1 cellular context compared by ENCODE assay signal in genomic region chr16:23149267-23149992, GRCh38.
TF ChIP-seq lines count a peak whose summit lies in the region.

Gene USP31, minus strand, starts transcription at chr16:23149452. Its CDS starts 182 bp downstream, at chr16:23149270.

TF ChIP-seq in K562, 482 proteins besides CTCF, POLR2A, EP300 and RAD21 (continued from another document and continues in another):
- TF ChIP-seq RNF219 (CRISPR knock-in tag; IDR thresholded peaks at IDR 0.05) (no peak), ZNF174 (CRISPR knock-in tag; IDR thresholded peaks at IDR 0.05) (no peak), KDM1A (IDR thresholded peaks at IDR 0.05) (no peak), FUS (optimal IDR thresholded peaks at IDR 0.05; ENCODE audit: low read depth, low read length) (no peak), SMARCB1 (IDR thresholded peaks at IDR 0.05; ENCODE audit: insufficient read length, low read depth) (no peak), ATF7 (IDR thresholded peaks at IDR 0.05) (peak; percentile 66), ZNF445 (CRISPR knock-in tag; IDR thresholded peaks at IDR 0.05; ENCODE audit: low read depth) (no peak), ZBTB2 (IDR thresholded peaks at IDR 0.05) (0 out of 2 replicates have a peak, but pooled peaks have one; percentile 44), L3MBTL2 (IDR thresholded peaks at IDR 0.05) (0 out of 2 replicates have a peak, but pooled peaks have one; percentile 35), PKNOX1 (IDR thresholded peaks at IDR 0.05) (no peak; the same call in 1 of the 2 replicates), RBBP5 (IDR thresholded peaks at IDR 0.05; ENCODE audit: borderline replicate concordance, insufficient read depth, low read length, poor library complexity, severe bottlenecking) (no peak), KAT7 (CRISPR knock-in tag; IDR thresholded peaks at IDR 0.05; ENCODE audit: borderline replicate concordance) (no peak), ZNF217 (CRISPR knock-in tag; IDR thresholded peaks at IDR 0.05) (no peak), MECOM (CRISPR knock-in tag; IDR thresholded peaks at IDR 0.05) (peak; percentile 84; the same call in 1 of the 2 replicates), TRIM24 (IDR thresholded peaks at IDR 0.05) (no peak), ZNF583 (CRISPR knock-in tag; IDR thresholded peaks at IDR 0.05) (peak; percentile 92), POLR2B (IDR thresholded peaks at IDR 0.05; ENCODE audit: low read depth, partially characterized antibody) (no peak), ETV6 (IDR thresholded peaks at IDR 0.05; ENCODE audit: borderline replicate concordance in 1 of 2, low read depth in 2 of 2, low read length in 1 of 2) (no peak), ETV6 (CRISPR knock-in tag; IDR thresholded peaks at IDR 0.05; ENCODE audit: borderline replicate concordance) (no peak), KHSRP (IDR thresholded peaks at IDR 0.05) (no peak), SLC30A9 (CRISPR knock-in tag; IDR thresholded peaks at IDR 0.05) (no peak), ZNF124 (CRISPR knock-in tag; IDR thresholded peaks at IDR 0.05) (no peak), ZNF280A (IDR thresholded peaks at IDR 0.05; ENCODE audit: low read depth, partially characterized antibody) (no peak), TARDBP (IDR thresholded peaks at IDR 0.05) (no peak), ZNF589 (CRISPR knock-in tag; IDR thresholded peaks at IDR 0.05; ENCODE audit: low read depth) (peak; percentile 97), KLF10 (CRISPR knock-in tag; IDR thresholded peaks at IDR 0.05) (no peak), ZFP1 (CRISPR knock-in tag; IDR thresholded peaks at IDR 0.05) (no peak), BDP1 (IDR thresholded peaks at IDR 0.05; ENCODE audit: insufficient read depth, insufficient read length) (no peak), GTF2A2 (tag; IDR thresholded peaks at IDR 0.05) (no peak), U2AF2 (optimal IDR thresholded peaks at IDR 0.05; ENCODE audit: low read depth, low read length) (no peak), EGR1 (conservative IDR thresholded peaks at IDR 0.05) (peak; percentile 27; the same call in 1 of the 2 replicates), YY1 (IDR thresholded peaks at IDR 0.05; ENCODE audit: borderline replicate concordance in 1 of 3, control insufficient read depth in 1 of 3, extremely low read depth in 1 of 3, insufficient read depth in 3 of 3, insufficient read length in 1 of 3, insufficient replicate concordance in 2 of 3, low read depth in 1 of 3, low read length in 2 of 3) (peak; percentile 100), PHF20 (IDR thresholded peaks at IDR 0.05; ENCODE audit: partially characterized antibody) (peak; percentile 70), CAMTA2 (CRISPR knock-in tag; conservative IDR thresholded peaks at IDR 0.05) (no peak), ZNF324 (CRISPR knock-in tag; IDR thresholded peaks at IDR 0.05) (no peak), CXXC5 (CRISPR knock-in tag; IDR thresholded peaks at IDR 0.05) (peak; percentile 100), MBD1 (CRISPR knock-in tag; IDR thresholded peaks at IDR 0.05) (no peak), GABPA (tag; conservative IDR thresholded peaks at IDR 0.05; ENCODE audit: low read depth) (peak; percentile 55), PHB (CRISPR knock-in tag; IDR thresholded peaks at IDR 0.05) (no peak), FOXM1 (IDR thresholded peaks at IDR 0.05; ENCODE audit: low read depth) (no peak), FOXM1 (CRISPR knock-in tag; IDR thresholded peaks at IDR 0.05; ENCODE audit: low read depth) (no peak), ZNF311 (CRISPR knock-in tag; IDR thresholded peaks at IDR 0.05) (0 out of 2 replicates have a peak, but pooled peaks have one; percentile 30), POU5F1 (IDR thresholded peaks at IDR 0.05; ENCODE audit: borderline replicate concordance, low read depth, low read length, partially characterized antibody) (no peak), ZBTB1 (CRISPR knock-in tag; IDR thresholded peaks at IDR 0.05; ENCODE audit: borderline replicate concordance, low read depth) (no peak)
- TF ChIP-seq, protein P1, sequence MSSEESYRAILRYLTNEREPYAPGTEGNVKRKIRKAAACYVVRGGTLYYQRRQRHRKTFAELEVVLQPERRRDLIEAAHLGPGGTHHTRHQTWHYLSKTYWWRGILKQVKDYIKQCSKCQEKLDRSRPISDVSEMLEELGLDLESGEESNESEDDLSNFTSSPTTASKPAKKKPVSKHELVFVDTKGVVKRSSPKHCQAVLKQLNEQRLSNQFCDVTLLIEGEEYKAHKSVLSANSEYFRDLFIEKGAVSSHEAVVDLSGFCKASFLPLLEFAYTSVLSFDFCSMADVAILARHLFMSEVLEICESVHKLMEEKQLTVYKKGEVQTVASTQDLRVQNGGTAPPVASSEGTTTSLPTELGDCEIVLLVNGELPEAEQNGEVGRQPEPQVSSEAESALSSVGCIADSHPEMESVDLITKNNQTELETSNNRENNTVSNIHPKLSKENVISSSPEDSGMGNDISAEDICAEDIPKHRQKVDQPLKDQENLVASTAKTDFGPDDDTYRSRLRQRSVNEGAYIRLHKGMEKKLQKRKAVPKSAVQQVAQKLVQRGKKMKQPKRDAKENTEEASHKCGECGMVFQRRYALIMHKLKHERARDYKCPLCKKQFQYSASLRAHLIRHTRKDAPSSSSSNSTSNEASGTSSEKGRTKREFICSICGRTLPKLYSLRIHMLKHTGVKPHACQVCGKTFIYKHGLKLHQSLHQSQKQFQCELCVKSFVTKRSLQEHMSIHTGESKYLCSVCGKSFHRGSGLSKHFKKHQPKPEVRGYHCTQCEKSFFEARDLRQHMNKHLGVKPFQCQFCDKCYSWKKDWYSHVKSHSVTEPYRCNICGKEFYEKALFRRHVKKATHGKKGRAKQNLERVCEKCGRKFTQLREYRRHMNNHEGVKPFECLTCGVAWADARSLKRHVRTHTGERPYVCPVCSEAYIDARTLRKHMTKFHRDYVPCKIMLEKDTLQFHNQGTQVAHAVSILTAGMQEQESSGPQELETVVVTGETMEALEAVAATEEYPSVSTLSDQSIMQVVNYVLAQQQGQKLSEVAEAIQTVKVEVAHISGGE (CRISPR knock-in tag; IDR thresholded peaks at IDR 0.05), result peak in 1 of 3 experiments; percentile 86; a peak in 2 of 6 replicates
- TF ChIP-seq, protein P2, sequence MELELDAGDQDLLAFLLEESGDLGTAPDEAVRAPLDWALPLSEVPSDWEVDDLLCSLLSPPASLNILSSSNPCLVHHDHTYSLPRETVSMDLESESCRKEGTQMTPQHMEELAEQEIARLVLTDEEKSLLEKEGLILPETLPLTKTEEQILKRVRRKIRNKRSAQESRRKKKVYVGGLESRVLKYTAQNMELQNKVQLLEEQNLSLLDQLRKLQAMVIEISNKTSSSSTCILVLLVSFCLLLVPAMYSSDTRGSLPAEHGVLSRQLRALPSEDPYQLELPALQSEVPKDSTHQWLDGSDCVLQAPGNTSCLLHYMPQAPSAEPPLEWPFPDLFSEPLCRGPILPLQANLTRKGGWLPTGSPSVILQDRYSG (tag; conservative IDR thresholded peaks at IDR 0.05; ENCODE audit: low read depth), result no peak; the same call in 1 of the 2 replicates
- TF ChIP-seq, protein P3, sequence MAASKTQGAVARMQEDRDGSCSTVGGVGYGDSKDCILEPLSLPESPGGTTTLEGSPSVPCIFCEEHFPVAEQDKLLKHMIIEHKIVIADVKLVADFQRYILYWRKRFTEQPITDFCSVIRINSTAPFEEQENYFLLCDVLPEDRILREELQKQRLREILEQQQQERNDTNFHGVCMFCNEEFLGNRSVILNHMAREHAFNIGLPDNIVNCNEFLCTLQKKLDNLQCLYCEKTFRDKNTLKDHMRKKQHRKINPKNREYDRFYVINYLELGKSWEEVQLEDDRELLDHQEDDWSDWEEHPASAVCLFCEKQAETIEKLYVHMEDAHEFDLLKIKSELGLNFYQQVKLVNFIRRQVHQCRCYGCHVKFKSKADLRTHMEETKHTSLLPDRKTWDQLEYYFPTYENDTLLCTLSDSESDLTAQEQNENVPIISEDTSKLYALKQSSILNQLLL (CRISPR knock-in tag; IDR thresholded peaks at IDR 0.05; ENCODE audit: borderline replicate concordance), result no peak
- TF ChIP-seq, protein P4, sequence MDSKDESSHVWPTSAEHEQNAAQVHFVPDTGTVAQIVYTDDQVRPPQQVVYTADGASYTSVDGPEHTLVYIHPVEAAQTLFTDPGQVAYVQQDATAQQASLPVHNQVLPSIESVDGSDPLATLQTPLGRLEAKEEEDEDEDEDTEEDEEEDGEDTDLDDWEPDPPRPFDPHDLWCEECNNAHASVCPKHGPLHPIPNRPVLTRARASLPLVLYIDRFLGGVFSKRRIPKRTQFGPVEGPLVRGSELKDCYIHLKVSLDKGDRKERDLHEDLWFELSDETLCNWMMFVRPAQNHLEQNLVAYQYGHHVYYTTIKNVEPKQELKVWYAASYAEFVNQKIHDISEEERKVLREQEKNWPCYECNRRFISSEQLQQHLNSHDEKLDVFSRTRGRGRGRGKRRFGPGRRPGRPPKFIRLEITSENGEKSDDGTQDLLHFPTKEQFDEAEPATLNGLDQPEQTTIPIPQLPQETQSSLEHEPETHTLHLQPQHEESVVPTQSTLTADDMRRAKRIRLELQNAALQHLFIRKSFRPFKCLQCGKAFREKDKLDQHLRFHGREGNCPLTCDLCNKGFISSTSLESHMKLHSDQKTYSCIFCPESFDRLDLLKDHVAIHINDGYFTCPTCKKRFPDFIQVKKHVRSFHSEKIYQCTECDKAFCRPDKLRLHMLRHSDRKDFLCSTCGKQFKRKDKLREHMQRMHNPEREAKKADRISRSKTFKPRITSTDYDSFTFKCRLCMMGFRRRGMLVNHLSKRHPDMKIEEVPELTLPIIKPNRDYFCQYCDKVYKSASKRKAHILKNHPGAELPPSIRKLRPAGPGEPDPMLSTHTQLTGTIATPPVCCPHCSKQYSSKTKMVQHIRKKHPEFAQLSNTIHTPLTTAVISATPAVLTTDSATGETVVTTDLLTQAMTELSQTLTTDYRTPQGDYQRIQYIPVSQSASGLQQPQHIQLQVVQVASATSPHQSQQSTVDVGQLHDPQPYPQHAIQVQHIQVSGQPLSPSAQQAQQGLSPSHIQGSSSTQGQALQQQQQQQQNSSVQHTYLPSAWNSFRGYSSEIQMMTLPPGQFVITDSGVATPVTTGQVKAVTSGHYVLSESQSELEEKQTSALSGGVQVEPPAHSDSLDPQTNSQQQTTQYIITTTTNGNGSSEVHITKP (IDR thresholded peaks at IDR 0.05; ENCODE audit: partially characterized antibody), result peak; percentile 14
